Comparison of ENCODE assay signal across 15 cellular contexts in the genomic region with DNA sequence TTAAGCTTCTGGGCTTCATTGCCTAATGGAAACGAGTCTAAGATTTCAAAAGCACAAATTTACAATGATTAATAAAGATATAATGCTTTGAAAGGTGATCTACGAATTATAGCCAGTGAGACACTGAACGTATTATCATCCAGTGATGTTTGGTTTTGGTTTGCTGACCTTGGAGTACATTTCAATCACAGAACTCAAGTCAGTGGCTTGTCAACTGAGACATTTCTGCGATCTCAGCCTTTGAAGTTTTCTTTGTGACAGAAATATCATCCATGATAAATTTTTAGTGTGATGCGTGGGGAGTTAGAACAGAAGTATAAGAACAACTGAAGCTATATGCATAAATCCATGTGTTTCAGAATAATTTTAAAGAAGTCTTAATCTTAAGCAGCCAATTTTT.
A peak's percentile ranks its signal among the peaks of the same experiment; 100 is the strongest.
DNase-seq lines count a peak whose midpoint lies in the region; FAIRE-seq and TF ChIP-seq lines count a peak whose summit lies in the region.
"Had no signal": no experiment of that assay in that cellular context is flagged by ENCODE, and none has a peak within 500 bp of the region (broad histone marks: within the 10 kb centered on the region; RNA-seq: fewer than 3 reads in every experiment).

No MANE protein-coding gene starts in this region.

- H3K9ac ChIP-seq in endocrine pancreas (ENCODE audit: control insufficient read depth, insufficient read depth, low read length) = no peak overlapping the region
- H3K9ac ChIP-seq in skeletal muscle tissue (ENCODE audit: low read depth in 1 of 3, low read length in 3 of 3) = peak overlapping the region in 2 of 3 donors; percentile 1 to 89

- H3K36me3 ChIP-seq in DOHH2 (ENCODE audit: control insufficient read depth, low read length) (peaks cover 5% of the 10 kb centered on the region), endocrine pancreas (ENCODE audit: control insufficient read depth, insufficient read depth, low read length) (no peaks in the 10 kb centered on the region), skeletal muscle tissue (ENCODE audit: control insufficient read depth in 3 of 3, insufficient read depth in 3 of 3, low read length in 3 of 3) (no peaks in the 10 kb centered on the region)

- H3K9me3 ChIP-seq in DOHH2 (ENCODE audit: control insufficient read depth, insufficient read depth, low read length) (no peaks in the 10 kb centered on the region), endocrine pancreas (ENCODE audit: control insufficient read depth, low read length) (no peaks in the 10 kb centered on the region), skeletal muscle tissue (ENCODE audit: control insufficient read depth in 3 of 3, low read length in 3 of 3) (no peaks in the 10 kb centered on the region)

- FAIRE-seq in GM12891 (lab: Jason Lieb, UNC) (no peak), HTR-8/SVneo (lab: Jason Lieb, UNC) (no peak)
- FAIRE-seq: colon had no signal

- H3K27ac ChIP-seq in DOHH2 (ENCODE audit: low read depth, low read length) (peak overlapping the region; percentile 79), skeletal muscle tissue (ENCODE audit: low read depth, low read length) (peak overlapping the region; percentile 93)
- H3K27ac ChIP-seq: epithelial cell of prostate, HL-60 had no signal

- peak overlapping the region; percentile 71 for H3K4me2 ChIP-seq in DOHH2 (ENCODE audit: low read length)

- peaks cover 43% of the 10 kb centered on the region for H3F3A ChIP-seq in DOHH2 (ENCODE audit: control insufficient read depth, insufficient read depth)

- peaks cover 3% of the 10 kb centered on the region for H4K20me1 ChIP-seq in DOHH2 (ENCODE audit: control insufficient read depth, insufficient read depth, low read depth, low read length)

- DNase-seq in NAMALWA (ENCODE audit: low spot score) (peak; percentile 60), mucosa of gallbladder (ENCODE audit: low spot score) (no peak), lower leg skin (ENCODE audit: low spot score in 2 of 2) (no peak), GM12891 (ENCODE audit: insufficient read length, low spot score) (no peak), HTR-8/SVneo (ENCODE audit: insufficient read length, low spot score) (no peak)
- DNase-seq: activated CD4-positive, alpha-beta memory T cell treated with anti-CD3 and anti-CD28 coated beads for 36 hours; Kasumi-1; NCI-H187; SW 1271 had no signal

- TF ChIP-seq CTCF in DOHH2 (IDR thresholded peaks at IDR 0.05; ENCODE audit: low read depth, low read length, poor library complexity, severe bottlenecking) (no peak), lower leg skin (IDR thresholded peaks at IDR 0.05) (no peak)

- TF ChIP-seq POLR2A in lower leg skin (IDR thresholded peaks at IDR 0.05) (no peak), GM12891 (IDR thresholded peaks at IDR 0.05; ENCODE audit: low read depth, low read length) (no peak)

- H3K27me3 ChIP-seq in DOHH2 (ENCODE audit: control insufficient read depth, low read length) = no peaks in the 10 kb centered on the region
- H3K27me3 ChIP-seq in endocrine pancreas (ENCODE audit: control insufficient read depth, insufficient read depth, low read length) = no peaks in the 10 kb centered on the region
- no peaks in the 10 kb centered on the region for H3K27me3 ChIP-seq in skeletal muscle tissue (ENCODE audit: control insufficient read depth in 3 of 3, insufficient read depth in 3 of 3, low read length in 3 of 3)

- peak overlapping the region; percentile 89 for H3K4me3 ChIP-seq in DOHH2 (ENCODE audit: low read length)
- peak overlapping the region; percentile 57 for H3K4me3 ChIP-seq in endocrine pancreas (ENCODE audit: control insufficient read depth, insufficient read depth, low read length)
- no peak overlapping the region for H3K4me3 ChIP-seq in skeletal muscle tissue (ENCODE audit: low read length in 3 of 3)
- no peak overlapping the region for H3K4me3 ChIP-seq in lower leg skin (ENCODE audit: low read depth, poor library complexity, severe bottlenecking)

- peaks cover 95% of the 10 kb centered on the region for H3K79me2 ChIP-seq in DOHH2 (ENCODE audit: control insufficient read depth, low read length)

- intact Hi-C loops in lower leg skin (cut with DNase I; ENCODE audit: low total_unique reads) = no loop called here

- no peaks in the 10 kb centered on the region for H3K9me2 ChIP-seq in DOHH2 (replicated peaks; ENCODE audit: control insufficient read depth, low read length)

- H3K4me1 ChIP-seq in DOHH2 (ENCODE audit: control insufficient read depth, low read length) = peaks cover 85% of the 10 kb centered on the region
- peaks cover 19% of the 10 kb centered on the region for H3K4me1 ChIP-seq in endocrine pancreas (ENCODE audit: control insufficient read depth, insufficient read depth, low read length)
- peaks cover 11 to 18% (median 16%) of the 10 kb centered on the region in 3 donors for H3K4me1 ChIP-seq in skeletal muscle tissue (ENCODE audit: control insufficient read depth in 3 of 3, insufficient read depth in 3 of 3, low read length in 3 of 3)

- 68 to 80% methylated on average over 5 of the region's 5 CpGs for WGBS in lower leg skin, 2 donors

TF ChIP-seq in GM12891, 5 proteins besides CTCF, POLR2A, EP300 and RAD21:
- TF ChIP-seq PAX5 (IDR thresholded peaks at IDR 0.05; ENCODE audit: insufficient read depth, low read length, severe bottlenecking) = no peak
- TF ChIP-seq POU2F2 (IDR thresholded peaks at IDR 0.05; ENCODE audit: low read depth, low read length) = no peak
- TF ChIP-seq TAF1 (IDR thresholded peaks at IDR 0.05; ENCODE audit: low read depth, low read length) = no peak
- TF ChIP-seq SPI1 (IDR thresholded peaks at IDR 0.05; ENCODE audit: low read depth, low read length) = no peak
- TF ChIP-seq POLR2AphosphoS5 (IDR thresholded peaks at IDR 0.05; ENCODE audit: low read depth, low read length) = no peak

Comparison
In these comparisons a context has a peak if more than half of its experiments do, and no peak if none do; other contexts are left out.
1. H3K4me3 ChIP-seq: peak in DOHH2 (single experiment) and endocrine pancreas (single experiment); none in skeletal muscle tissue (0 of 3) and lower leg skin (single experiment).